1 cellular context compared by ENCODE assay signal in the genomic region with DNA sequence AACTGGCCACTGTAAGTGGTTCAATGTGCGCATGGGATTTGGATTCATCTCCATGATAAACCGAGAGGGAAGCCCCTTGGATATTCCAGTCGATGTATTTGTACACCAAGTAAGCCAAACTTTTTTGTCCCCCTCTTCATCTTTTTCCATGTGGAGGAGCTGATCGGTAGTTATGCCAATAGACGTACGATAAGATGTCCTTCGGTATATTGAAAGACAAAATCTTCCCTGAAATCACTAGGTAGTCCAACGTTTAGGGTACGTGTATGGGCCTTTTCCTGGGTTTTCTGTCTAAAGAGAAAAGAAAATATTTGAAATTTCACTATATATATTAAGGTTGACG.
TF ChIP-seq lines count a peak whose summit lies in the region.

No MANE protein-coding gene starts in this region.

TF ChIP-seq in HEK293, 187 proteins besides CTCF, POLR2A, EP300 and RAD21 (continued from another document):
- no peak for TF ChIP-seq ZNF521 (tag by site-specific recombination; IDR thresholded peaks at IDR 0.05)
- TF ChIP-seq ZNF843 (tag by site-specific recombination; IDR thresholded peaks at IDR 0.05) = no peak
- TF ChIP-seq KLF1 (tag by site-specific recombination; IDR thresholded peaks at IDR 0.05) = no peak
- no peak for TF ChIP-seq ZNF274 (IDR thresholded peaks at IDR 0.05; ENCODE audit: low read length)
- no peak for TF ChIP-seq ZNF274 (tag by site-specific recombination; IDR thresholded peaks at IDR 0.05; ENCODE audit: borderline replicate concordance)
- TF ChIP-seq SP2 (tag by site-specific recombination; IDR thresholded peaks at IDR 0.05) = no peak
- TF ChIP-seq, protein P1, sequence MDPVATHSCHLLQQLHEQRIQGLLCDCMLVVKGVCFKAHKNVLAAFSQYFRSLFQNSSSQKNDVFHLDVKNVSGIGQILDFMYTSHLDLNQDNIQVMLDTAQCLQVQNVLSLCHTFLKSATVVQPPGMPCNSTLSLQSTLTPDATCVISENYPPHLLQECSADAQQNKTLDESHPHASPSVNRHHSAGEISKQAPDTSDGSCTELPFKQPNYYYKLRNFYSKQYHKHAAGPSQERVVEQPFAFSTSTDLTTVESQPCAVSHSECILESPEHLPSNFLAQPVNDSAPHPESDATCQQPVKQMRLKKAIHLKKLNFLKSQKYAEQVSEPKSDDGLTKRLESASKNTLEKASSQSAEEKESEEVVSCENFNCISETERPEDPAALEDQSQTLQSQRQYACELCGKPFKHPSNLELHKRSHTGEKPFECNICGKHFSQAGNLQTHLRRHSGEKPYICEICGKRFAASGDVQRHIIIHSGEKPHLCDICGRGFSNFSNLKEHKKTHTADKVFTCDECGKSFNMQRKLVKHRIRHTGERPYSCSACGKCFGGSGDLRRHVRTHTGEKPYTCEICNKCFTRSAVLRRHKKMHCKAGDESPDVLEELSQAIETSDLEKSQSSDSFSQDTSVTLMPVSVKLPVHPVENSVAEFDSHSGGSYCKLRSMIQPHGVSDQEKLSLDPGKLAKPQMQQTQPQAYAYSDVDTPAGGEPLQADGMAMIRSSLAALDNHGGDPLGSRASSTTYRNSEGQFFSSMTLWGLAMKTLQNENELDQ (tag by site-specific recombination; IDR thresholded peaks at IDR 0.05; ENCODE audit: low read depth) = no peak
- TF ChIP-seq ZNF48 (tag by site-specific recombination; IDR thresholded peaks at IDR 0.05) = no peak
- TF ChIP-seq, protein P2, sequence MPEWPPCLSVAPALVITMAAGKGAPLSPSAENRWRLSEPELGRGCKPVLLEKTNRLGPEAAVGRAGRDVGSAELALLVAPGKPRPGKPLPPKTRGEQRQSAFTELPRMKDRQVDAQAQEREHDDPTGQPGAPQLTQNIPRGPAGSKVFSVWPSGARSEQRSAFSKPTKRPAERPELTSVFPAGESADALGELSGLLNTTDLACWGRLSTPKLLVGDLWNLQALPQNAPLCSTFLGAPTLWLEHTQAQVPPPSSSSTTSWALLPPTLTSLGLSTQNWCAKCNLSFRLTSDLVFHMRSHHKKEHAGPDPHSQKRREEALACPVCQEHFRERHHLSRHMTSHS (tag by site-specific recombination; IDR thresholded peaks at IDR 0.05) = no peak
- TF ChIP-seq ZBTB17 (tag by site-specific recombination; IDR thresholded peaks at IDR 0.05) = 0 out of 2 replicates have a peak, but pooled peaks have one; percentile 30
- no peak for TF ChIP-seq ZNF121 (tag by site-specific recombination; IDR thresholded peaks at IDR 0.05)
- no peak for TF ChIP-seq HOXA7 (CRISPR knock-in tag; IDR thresholded peaks at IDR 0.05; ENCODE audit: borderline replicate concordance)
- TF ChIP-seq SP3 (tag by site-specific recombination; IDR thresholded peaks at IDR 0.05) = no peak
- no peak for TF ChIP-seq ZNF561 (tag by site-specific recombination; IDR thresholded peaks at IDR 0.05; ENCODE audit: borderline replicate concordance)
- TF ChIP-seq IKZF3 (tag by site-specific recombination; IDR thresholded peaks at IDR 0.05) = no peak; the same call in none of the 2 replicates
- TF ChIP-seq ZNF416 (tag by site-specific recombination; IDR thresholded peaks at IDR 0.05) = no peak
- TF ChIP-seq ZBTB8A (tag by site-specific recombination; IDR thresholded peaks at IDR 0.05) = 0 out of 2 replicates have a peak, but pooled peaks have one; percentile 10
- no peak for TF ChIP-seq KLF8 (tag by site-specific recombination; IDR thresholded peaks at IDR 0.05)
- TF ChIP-seq, protein P3, sequence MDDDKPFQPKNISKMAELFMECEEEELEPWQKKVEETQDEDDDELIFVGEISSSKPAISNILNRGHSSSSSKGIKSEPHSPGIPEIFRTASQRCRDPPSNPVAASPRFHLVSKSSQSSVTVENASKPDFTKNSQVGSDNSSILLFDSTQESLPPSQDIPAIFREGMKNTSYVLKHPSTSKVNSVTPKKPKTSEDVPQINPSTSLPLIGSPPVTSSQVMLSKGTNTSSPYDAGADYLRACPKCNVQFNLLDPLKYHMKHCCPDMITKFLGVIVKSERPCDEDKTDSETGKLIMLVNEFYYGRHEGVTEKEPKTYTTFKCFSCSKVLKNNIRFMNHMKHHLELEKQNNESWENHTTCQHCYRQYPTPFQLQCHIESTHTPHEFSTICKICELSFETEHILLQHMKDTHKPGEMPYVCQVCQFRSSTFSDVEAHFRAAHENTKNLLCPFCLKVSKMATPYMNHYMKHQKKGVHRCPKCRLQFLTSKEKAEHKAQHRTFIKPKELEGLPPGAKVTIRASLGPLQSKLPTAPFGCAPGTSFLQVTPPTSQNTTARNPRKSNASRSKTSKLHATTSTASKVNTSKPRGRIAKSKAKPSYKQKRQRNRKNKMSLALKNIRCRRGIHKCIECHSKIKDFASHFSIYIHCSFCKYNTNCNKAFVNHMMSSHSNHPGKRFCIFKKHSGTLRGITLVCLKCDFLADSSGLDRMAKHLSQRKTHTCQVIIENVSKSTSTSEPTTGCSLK (tag by site-specific recombination; IDR thresholded peaks at IDR 0.05) = no peak
- no peak for TF ChIP-seq ZFP3 (tag by site-specific recombination; IDR thresholded peaks at IDR 0.05; ENCODE audit: low read depth)
- no peak for TF ChIP-seq ZBTB7A (tag by site-specific recombination; IDR thresholded peaks at IDR 0.05; ENCODE audit: low read depth)
- TF ChIP-seq ZNF76 (tag by site-specific recombination; IDR thresholded peaks at IDR 0.05; ENCODE audit: borderline replicate concordance, low read depth) = no peak
- TF ChIP-seq ZXDB (tag by site-specific recombination; IDR thresholded peaks at IDR 0.05) = peak; percentile 75
- no peak for TF ChIP-seq ZNF623 (tag by site-specific recombination; IDR thresholded peaks at IDR 0.05)
- TF ChIP-seq ZNF366 (tag by site-specific recombination; conservative IDR thresholded peaks at IDR 0.05) = no peak
- no peak for TF ChIP-seq ZNF560 (tag by site-specific recombination; IDR thresholded peaks at IDR 0.05; ENCODE audit: borderline replicate concordance)
